20 cellular contexts compared by ENCODE assay signal in the genomic region with DNA sequence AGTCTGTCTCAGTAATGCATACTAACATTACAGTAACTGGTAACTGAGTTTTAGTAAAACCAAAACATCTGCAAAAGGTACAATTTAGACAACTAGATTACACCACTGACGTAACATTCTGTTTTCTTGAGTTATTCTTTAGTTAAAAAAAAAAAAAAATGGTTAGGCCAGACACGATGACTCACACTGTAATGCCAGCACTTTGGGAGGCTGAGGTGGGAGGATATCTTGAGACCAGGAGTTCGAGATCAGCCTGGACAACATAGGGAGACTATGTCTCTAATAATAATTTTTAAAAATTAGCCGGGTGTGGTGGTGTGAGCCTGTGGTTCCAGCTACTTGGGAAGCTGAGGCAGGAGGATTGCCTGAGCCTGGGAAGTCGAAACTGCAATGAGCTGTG.
"Had no signal": no experiment of that assay in that cellular context is flagged by ENCODE, and none has a peak within 500 bp of the region (broad histone marks: within the 10 kb centered on the region; RNA-seq: fewer than 3 reads in every experiment).

No MANE protein-coding gene starts in this region.

- H3K4me1 Mint-ChIP-seq: activated CD4-positive, alpha-beta memory T cell treated with anti-CD3 and anti-CD28 coated beads, Interleukin-2, amount 10 ng/mL, durations not matched to agents 7 days and 5 days; activated CD8-positive, alpha-beta memory T cell treated with anti-CD3 and anti-CD28 coated beads, Interleukin-2, amount 10 ng/mL, durations not matched to agents 7 days and 5 days; activated naive CD8-positive, alpha-beta T cell treated with anti-CD3 and anti-CD28 coated beads, Interleukin-2, amount 50 U/mL, for 24 hours; activated T-helper 17 cell treated with anti-CD3 and anti-CD28 coated beads, Interleukin-2, amount 50 U/mL, for 72 hours; neural crest cell; stimulated activated naive B cell treated with anti-CD40 and anti-IgM and Interleukin-4, amounts not matched to agents 10 μg/mL and 1 μg/mL and 100 μg/mL, for 72 hours had no signal

- H3K36me3 Mint-ChIP-seq: activated CD8-positive, alpha-beta memory T cell treated with anti-CD3 and anti-CD28 coated beads, Interleukin-2, amount 10 ng/mL, durations not matched to agents 7 days and 5 days; stimulated activated naive B cell treated with anti-CD40 and anti-IgM and Interleukin-4, amounts not matched to agents 10 μg/mL and 1 μg/mL and 100 μg/mL, for 72 hours; WTC11 had no signal

- ATAC-seq: activated CD8-positive, alpha-beta memory T cell treated with anti-CD3 and anti-CD28 coated beads, Interleukin-2, amount 10 ng/mL, durations not matched to agents 7 days and 5 days; activated naive CD8-positive, alpha-beta T cell treated with anti-CD3 and anti-CD28 coated beads, Interleukin-2, amount 50 U/mL, for 24 hours; activated T-helper 17 cell treated with anti-CD3 and anti-CD28 coated beads, Interleukin-2, amount 50 U/mL, for 72 hours; stimulated activated naive B cell treated with anti-CD40 and anti-IgM and Interleukin-4, amounts not matched to agents 10 μg/mL and 1 μg/mL and 100 μg/mL, for 72 hours; WTC11 had no signal

- H3K4me3 Mint-ChIP-seq: activated CD4-positive, alpha-beta memory T cell treated with anti-CD3 and anti-CD28 coated beads, Interleukin-2, amount 10 ng/mL, durations not matched to agents 7 days and 5 days; activated CD8-positive, alpha-beta memory T cell treated with anti-CD3 and anti-CD28 coated beads, Interleukin-2, amount 10 ng/mL, durations not matched to agents 7 days and 5 days; activated naive CD4-positive, alpha-beta T cell treated with anti-CD3 and anti-CD28 coated beads for 36 hours; activated naive CD8-positive, alpha-beta T cell treated with anti-CD3 and anti-CD28 coated beads, Interleukin-2, amount 50 U/mL, for 24 hours; activated T-helper 17 cell treated with anti-CD3 and anti-CD28 coated beads, Interleukin-2, amount 50 U/mL, for 72 hours; neural crest cell; stimulated activated naive B cell treated with anti-CD40 and anti-IgM and Interleukin-4, amounts not matched to agents 10 μg/mL and 1 μg/mL and 100 μg/mL, for 72 hours; T-helper 2 cell treated with Interferon-gamma antibody and Interleukin-4, amounts not matched to agents 5 μg/mL and 100 μg/mL, for 36 hours; WTC11 had no signal

- H3K27ac Mint-ChIP-seq: activated CD4-positive, alpha-beta memory T cell treated with anti-CD3 and anti-CD28 coated beads, Interleukin-2, amount 10 ng/mL, durations not matched to agents 7 days and 5 days; activated CD8-positive, alpha-beta memory T cell treated with anti-CD3 and anti-CD28 coated beads, Interleukin-2, amount 10 ng/mL, durations not matched to agents 7 days and 5 days; activated naive CD4-positive, alpha-beta T cell treated with anti-CD3 and anti-CD28 coated beads for 36 hours; activated naive CD8-positive, alpha-beta T cell treated with anti-CD3 and anti-CD28 coated beads, Interleukin-2, amount 50 U/mL, for 24 hours; activated T-helper 17 cell treated with anti-CD3 and anti-CD28 coated beads, Interleukin-2, amount 50 U/mL, for 72 hours; stimulated activated naive B cell treated with anti-CD40 and anti-IgM and Interleukin-4, amounts not matched to agents 10 μg/mL and 1 μg/mL and 100 μg/mL, for 72 hours; T-helper 2 cell treated with Interferon-gamma antibody and Interleukin-4, amounts not matched to agents 5 μg/mL and 100 μg/mL, for 36 hours; WTC11 had no signal

- H3K4me3 ChIP-seq: esophagus squamous epithelium, left ventricle myocardium inferior, thoracic aorta, upper lobe of left lung had no signal

- DNase-seq: activated CD4-positive, alpha-beta memory T cell treated with anti-CD3 and anti-CD28 coated beads, Interleukin-2, amount 10 ng/mL, durations not matched to agents 7 days and 5 days; activated CD4-positive, alpha-beta T cell treated with anti-CD3 and anti-CD28 coated beads for 4 hours; activated CD8-positive, alpha-beta memory T cell treated with anti-CD3 and anti-CD28 coated beads, Interleukin-2, amount 10 ng/mL, durations not matched to agents 7 days and 5 days; activated naive CD4-positive, alpha-beta T cell treated with anti-CD3 and anti-CD28 coated beads for 36 hours; activated naive CD8-positive, alpha-beta T cell treated with anti-CD3 and anti-CD28 coated beads, Interleukin-2, amount 50 U/mL, for 24 hours; activated T-cell treated with anti-CD3 and anti-CD28 coated beads, Interleukin-2, amount 50 U/mL, for 1 hour; aorta; dermis blood vessel endothelial cell; effector memory CD4-positive, alpha-beta T cell; esophagus squamous epithelium; foreskin melanocyte; left ventricle myocardium inferior; mammary epithelial cell; stimulated activated naive B cell treated with anti-CD40 and anti-IgM and Interleukin-4, amounts not matched to agents 10 μg/mL and 1 μg/mL and 100 μg/mL, for 72 hours; upper lobe of left lung had no signal

- H3K9me3 Mint-ChIP-seq: activated CD4-positive, alpha-beta memory T cell treated with anti-CD3 and anti-CD28 coated beads, Interleukin-2, amount 10 ng/mL, durations not matched to agents 7 days and 5 days; activated naive CD4-positive, alpha-beta T cell treated with anti-CD3 and anti-CD28 coated beads for 36 hours; activated naive CD8-positive, alpha-beta T cell treated with anti-CD3 and anti-CD28 coated beads, Interleukin-2, amount 50 U/mL, for 24 hours; activated T-helper 17 cell treated with anti-CD3 and anti-CD28 coated beads, Interleukin-2, amount 50 U/mL, for 72 hours; neural crest cell; stimulated activated naive B cell treated with anti-CD40 and anti-IgM and Interleukin-4, amounts not matched to agents 10 μg/mL and 1 μg/mL and 100 μg/mL, for 72 hours; T-helper 2 cell treated with Interferon-gamma antibody and Interleukin-4, amounts not matched to agents 5 μg/mL and 100 μg/mL, for 36 hours; WTC11 had no signal
